In the genomic region with DNA sequence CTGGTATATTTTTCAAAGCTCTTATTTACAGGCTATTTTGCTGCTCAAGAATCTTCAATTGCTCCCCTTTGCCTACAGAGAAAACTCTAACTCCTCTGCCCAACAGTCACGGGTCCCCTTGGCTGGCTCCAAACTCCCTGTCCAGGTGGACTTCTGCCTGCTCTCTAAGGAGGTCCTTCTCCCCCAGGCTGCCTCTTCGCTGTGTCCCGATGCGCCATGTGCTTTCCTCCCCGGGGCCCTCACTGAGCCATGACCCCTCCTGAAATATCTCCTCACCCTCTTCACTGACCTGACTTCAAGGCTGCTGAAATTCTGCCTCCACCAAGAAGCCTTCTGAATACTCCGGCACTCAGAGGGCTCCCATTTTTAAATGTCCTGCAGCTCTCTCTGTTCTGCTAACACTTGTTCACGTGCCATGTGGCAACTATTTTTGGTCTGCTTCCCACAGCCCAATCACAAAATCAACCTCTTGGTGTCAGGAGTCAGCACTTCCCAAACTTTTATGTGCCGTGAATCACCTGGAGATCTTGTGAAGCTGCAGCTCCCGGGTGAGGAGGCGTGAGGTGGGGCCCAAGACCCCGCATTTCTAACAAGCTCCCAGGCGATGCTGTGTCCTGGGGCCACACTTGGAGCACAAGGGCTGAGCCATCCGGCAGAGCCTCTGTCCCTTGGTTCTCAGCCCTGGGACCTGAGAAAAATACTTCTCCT, we compare ENCODE assay signal across 13 cellular contexts.
A peak's percentile ranks its signal among the peaks of the same experiment; 100 is the strongest.
DNase-seq lines count a peak whose midpoint lies in the region; ATAC-seq, FAIRE-seq and TF ChIP-seq lines count a peak whose summit lies in the region.
"Had no signal": no experiment of that assay in that cellular context is flagged by ENCODE, and none has a peak within 500 bp of the region (broad histone marks: within the 10 kb centered on the region; RNA-seq: fewer than 3 reads in every experiment).

No MANE protein-coding gene starts in this region.

- DNase-seq in A549 (ENCODE audit: low read depth in 1 of 2, low spot score in 1 of 2) (no peak), GM23338 (ENCODE audit: low spot score) (no peak), coronary artery (ENCODE audit: low spot score) (peak; percentile 62), posterior vena cava (ENCODE audit: low spot score) (peak; percentile 34), endothelial cell (ENCODE audit: low spot score) (no peak), RCC 7860 (ENCODE audit: low spot score) (no peak), NCI-H187 (lab: John Stamatoyannopoulos, UW) (no peak)
- no peak for DNase-seq in activated CD4-positive, alpha-beta T cell treated with anti-CD3 and anti-CD28 coated beads for 36 hours
- DNase-seq: KG1, NCI-H524 treated with DMSO at 0.1 percent for 48 hours, SHP77 had no signal

- POLR2A ChIA-PET in A549 (lab: Yijun Ruan, JAX), result interaction anchor here (1.2 kb wide), 1 partner anchor 12 kb away, joined by 3 read pairs; no protein-coding TSS in a partner anchor
- POLR2A ChIA-PET in activated CD4-positive, alpha-beta T cell treated with anti-CD3 and anti-CD28 coated beads for 36 hours (lab: Charles Lee), result interaction anchor here (1.1 kb wide), 1 partner anchor 79 kb away, joined by 3 read pairs; no protein-coding TSS in a partner anchor

- peaks cover 1% of the 10 kb centered on the region; the same call in 1 of the 3 replicates for H3K9me3 ChIP-seq in A549

- H3K36me3 Mint-ChIP-seq in GM23338 (ENCODE audit: low read depth) (peaks cover under 1% of the 10 kb centered on the region; the same call in 1 of the 3 replicates), endothelial cell (ENCODE audit: low read depth, unreplicated experiment) (no peaks in the 10 kb centered on the region)
- H3K36me3 Mint-ChIP-seq in activated CD4-positive, alpha-beta T cell treated with anti-CD3 and anti-CD28 coated beads for 36 hours (ENCODE audit: low read depth), result no peaks in the 10 kb centered on the region
- H3K36me3 Mint-ChIP-seq: CD4-positive, CD25-positive, alpha-beta regulatory T cell had no signal

- H3K9me2 ChIP-seq in GM23338 (ENCODE audit: insufficient read depth), result no peaks in the 10 kb centered on the region

- H3K4me1 Mint-ChIP-seq in GM23338, result no peaks in the 10 kb centered on the region; the same call in 2 of the 3 replicates
- peaks cover 3% of the 10 kb centered on the region for H3K4me1 Mint-ChIP-seq in endothelial cell (ENCODE audit: unreplicated experiment)
- no peaks in the 10 kb centered on the region for H3K4me1 Mint-ChIP-seq in activated CD4-positive, alpha-beta T cell treated with anti-CD3 and anti-CD28 coated beads for 36 hours
- H3K4me1 Mint-ChIP-seq: B cell; CD4-positive, CD25-positive, alpha-beta regulatory T cell had no signal

- ATAC-seq in A549 (peak; percentile 9 to 23; a peak in 3 of 6 replicates), GM23338 (no peak)
- ATAC-seq in activated CD4-positive, alpha-beta T cell treated with anti-CD3 and anti-CD28 coated beads for 36 hours, result no peak

- H3F3A ChIP-seq in GM23338 (replicated peaks; ENCODE audit: low read depth), result no peaks in the 10 kb centered on the region

- no peak overlapping the region for H3K27ac Mint-ChIP-seq in GM23338
- no peak overlapping the region for H3K27ac Mint-ChIP-seq in endothelial cell (ENCODE audit: unreplicated experiment)
- no peak overlapping the region for H3K27ac Mint-ChIP-seq in activated CD4-positive, alpha-beta T cell treated with anti-CD3 and anti-CD28 coated beads for 36 hours
- H3K27ac Mint-ChIP-seq: B cell; CD4-positive, CD25-positive, alpha-beta regulatory T cell had no signal

- H3K79me2 ChIP-seq in GM23338 (replicated peaks; ENCODE audit: insufficient read depth), result no peaks in the 10 kb centered on the region

- intact Hi-C loops in posterior vena cava (cut with DNase I), result no loop called here
- intact Hi-C loops in activated CD4-positive, alpha-beta T cell treated with anti-CD3 and anti-CD28 coated beads for 36 hours (cut with DNase I, micrococcal nuclease), result loop anchor here in 1 of 2 experiments (5.0 kb wide), 1 partner anchor 199 kb away; no protein-coding TSS in a partner anchor

- TF ChIP-seq RAD21 in A549 (conservative IDR thresholded peaks at IDR 0.05 in 1 of 2, IDR thresholded peaks at IDR 0.05 in 1 of 2), result no peak

- H3K27ac ChIP-seq in A549 (no peak overlapping the region), GM23338 (ENCODE audit: low read depth) (no peak overlapping the region), coronary artery (peak overlapping the region; percentile 62 to 76)

- WGBS in A549 (ENCODE audit: missing lambda C conversion rate), result 56% methylated on average over 13 of the region's 13 CpGs

- FAIRE-seq in A549 (lab: Jason Lieb, UNC), result no peak
- FAIRE-seq in RCC 7860 (lab: Jason Lieb, UNC), result no peak

- no peak for TF ChIP-seq EP300 in A549 (IDR thresholded peaks at IDR 0.05)

- no peaks in the 10 kb centered on the region for H3K27me3 ChIP-seq in GM23338 (ENCODE audit: insufficient read depth)

- CTCF ChIA-PET in A549 (lab: Yijun Ruan, JAX), result interaction anchor here (0.6 to 8.9 kb wide), 42 partner anchors 8 to 968 kb away, joined by 3 to 153 read pairs (median 4); no protein-coding TSS in a partner anchor
- CTCF ChIA-PET in activated CD4-positive, alpha-beta T cell treated with anti-CD3 and anti-CD28 coated beads for 36 hours (lab: Charles Lee), result interaction anchor here (0.6 to 5.6 kb wide), 26 partner anchors 9 to 732 kb away, joined by 3 to 44 read pairs (median 4); no protein-coding TSS in a partner anchor

- TF ChIP-seq CTCF in A549 (IDR thresholded peaks at IDR 0.05), result no peak
- TF ChIP-seq CTCF in GM23338 (conservative IDR thresholded peaks at IDR 0.05; ENCODE audit: low read depth in 2 of 2), result no peak
- TF ChIP-seq CTCF in coronary artery (IDR thresholded peaks at IDR 0.05), result no peak
- TF ChIP-seq CTCF in endothelial cell (IDR thresholded peaks at IDR 0.05; ENCODE audit: unreplicated experiment), result no peak

- no peak for TF ChIP-seq POLR2A in A549 (IDR thresholded peaks at IDR 0.05; ENCODE audit: low read length)

- no peaks in the 10 kb centered on the region for H4K20me1 ChIP-seq in GM23338 (replicated peaks; ENCODE audit: insufficient read depth)

- H2AFZ ChIP-seq in GM23338, result peak overlapping the region; percentile 72

- peaks cover 5% of the 10 kb centered on the region for H3K9me3 Mint-ChIP-seq in GM23338
- no peaks in the 10 kb centered on the region for H3K9me3 Mint-ChIP-seq in endothelial cell (ENCODE audit: unreplicated experiment)
- H3K9me3 Mint-ChIP-seq in activated CD4-positive, alpha-beta T cell treated with anti-CD3 and anti-CD28 coated beads for 36 hours (ENCODE audit: low read depth), result no peaks in the 10 kb centered on the region

- peaks cover 3% of the 10 kb centered on the region; the same call in 1 of the 2 replicates for H3K36me3 ChIP-seq in GM23338 (ENCODE audit: insufficient read depth)

- H3K4me2 ChIP-seq in A549, result no peak overlapping the region
- H3K4me2 ChIP-seq in GM23338, result no peak overlapping the region

- H3K4me1 ChIP-seq in A549 (no peaks in the 10 kb centered on the region), GM23338 (ENCODE audit: insufficient read depth) (no peaks in the 10 kb centered on the region)

- H3K27me3 Mint-ChIP-seq in GM23338 (ENCODE audit: insufficient read depth, low read depth, poor library complexity) (peaks cover 2% of the 10 kb centered on the region), endothelial cell (ENCODE audit: unreplicated experiment) (peaks cover 8% of the 10 kb centered on the region)
- peaks cover 2% of the 10 kb centered on the region for H3K27me3 Mint-ChIP-seq in activated CD4-positive, alpha-beta T cell treated with anti-CD3 and anti-CD28 coated beads for 36 hours

- no peak overlapping the region for H3K4me3 Mint-ChIP-seq in GM23338
- no peak overlapping the region for H3K4me3 Mint-ChIP-seq in endothelial cell (ENCODE audit: unreplicated experiment)
- no peak overlapping the region for H3K4me3 Mint-ChIP-seq in activated CD4-positive, alpha-beta T cell treated with anti-CD3 and anti-CD28 coated beads for 36 hours
- H3K4me3 Mint-ChIP-seq: B cell; CD4-positive, CD25-positive, alpha-beta regulatory T cell had no signal

- H3K4me3 ChIP-seq in A549 (no peak overlapping the region), GM23338 (no peak overlapping the region), coronary artery (no peak overlapping the region)

TF ChIP-seq in A549, 52 proteins besides CTCF, POLR2A, EP300 and RAD21 (continues in another document):
- TF ChIP-seq FOSB (CRISPR knock-in tag; IDR thresholded peaks at IDR 0.05), result no peak
- no peak for TF ChIP-seq NFE2L2 (conservative IDR thresholded peaks at IDR 0.05; ENCODE audit: low read length)
- no peak for TF ChIP-seq CEBPB (IDR thresholded peaks at IDR 0.05)
- no peak for TF ChIP-seq ZC3H11A (IDR thresholded peaks at IDR 0.05)
- no peak for TF ChIP-seq FOXS1 (CRISPR knock-in tag; IDR thresholded peaks at IDR 0.05)
- no peak for TF ChIP-seq JUNB (IDR thresholded peaks at IDR 0.05)
- TF ChIP-seq MAX (IDR thresholded peaks at IDR 0.05), result no peak
- no peak for TF ChIP-seq BHLHE40 (IDR thresholded peaks at IDR 0.05; ENCODE audit: low read depth, low read length)
- no peak for TF ChIP-seq MAFK (IDR thresholded peaks at IDR 0.05; ENCODE audit: partially characterized antibody)
- TF ChIP-seq HOXB13 (CRISPR knock-in tag; IDR thresholded peaks at IDR 0.05; ENCODE audit: low read depth), result no peak
- no peak for TF ChIP-seq TFCP2L1 (CRISPR knock-in tag; IDR thresholded peaks at IDR 0.05)
- TF ChIP-seq RNF2 (IDR thresholded peaks at IDR 0.05; ENCODE audit: borderline replicate concordance, low read depth), result no peak

TF ChIP-seq in GM23338, 12 proteins besides CTCF, POLR2A, EP300 and RAD21 (continues in another document):
- TF ChIP-seq JUNB (IDR thresholded peaks at IDR 0.05; ENCODE audit: unreplicated experiment) (no peak), CREB1 (CRISPR knock-in tag; IDR thresholded peaks at IDR 0.05; ENCODE audit: low read depth) (no peak)

Comparison
In these comparisons a context has a peak if more than half of its experiments do, and no peak if none do; other contexts are left out.
1. ATAC-seq: peak in A549 (2 of 2); none in GM23338 (single experiment) and activated CD4-positive, alpha-beta T cell treated with anti-CD3 and anti-CD28 coated beads for 36 hours (single experiment).
2. DNase-seq: peak in coronary artery (single experiment) and posterior vena cava (single experiment); none in A549 (0 of 2), GM23338 (single experiment), endothelial cell (single experiment), RCC 7860 (single experiment), activated CD4-positive, alpha-beta T cell treated with anti-CD3 and anti-CD28 coated beads for 36 hours (single experiment) and NCI-H187 (0 of 2).
3. H3K27ac ChIP-seq: peak in coronary artery (2 of 2); none in A549 (0 of 2) and GM23338 (single experiment).